In genomic region chr14:34157642-34158041, GRCh38 we compare ENCODE assay signal across 27 cellular contexts.
"Had no signal": no experiment of that assay in that cellular context is flagged by ENCODE, and none has a peak within 500 bp of the region (broad histone marks: within the 10 kb centered on the region; RNA-seq: fewer than 3 reads in every experiment).

No MANE protein-coding gene starts in this region.

- DNase-seq: stimulated activated CD4-positive, alpha-beta T cell treated with anti-CD3 and anti-CD28 coated beads, Interleukin-2, amount 100 ng/mL, for 48 hours; stimulated activated CD4-positive, alpha-beta T cell treated with anti-CD3 and anti-CD28 coated beads, Interleukin-4, amount 100 ng/mL, for 1 hour; stimulated activated CD4-positive, alpha-beta T cell treated with anti-CD3 and anti-CD28 coated beads, Interleukin-4, amount 100 ng/mL, for 24 hours; stimulated activated CD4-positive, alpha-beta T cell treated with anti-CD3 and anti-CD28 coated beads, Interleukin-4, amount 100 ng/mL, for 4 hours; stimulated activated CD8-positive, alpha-beta memory T cell treated with anti-CD3 and anti-CD28 coated beads, Interleukin-4, amount 100 ng/mL, for 48 hours; stimulated activated naive B cell treated with anti-CD40 and anti-IgM and Interleukin-4, amounts not matched to agents 10 μg/mL and 1 μg/mL and 100 μg/mL, for 72 hours; stimulated activated naive CD4-positive, alpha-beta T cell; stimulated activated naive CD4-positive, alpha-beta T cell treated with Interleukin-2 at 50 U/mL for 16 hours; stimulated activated naive CD8-positive, alpha-beta T cell treated with anti-CD3 and anti-CD28 coated beads, Interleukin-15, amount 100 ng/mL, for 72 hours; stimulated activated naive CD8-positive, alpha-beta T cell treated with anti-CD3 and anti-CD28 coated beads, Interleukin-15, Interleukin-2, amounts not matched to agents 100 U/mL and 50 U/mL, for 24 hours; stomach; substantia nigra; testis; thyroid gland; tibial artery; transverse colon; trophoblast cell; upper lobe of left lung; upper lobe of right lung; uterus had no signal

- H3K27ac Mint-ChIP-seq: stimulated activated memory B cell treated with anti-CD40 and anti-IgM and Interleukin-4, amounts not matched to agents 10 μg/mL and 1 μg/mL and 100 μg/mL, for 72 hours; stimulated activated naive B cell treated with anti-CD40 and anti-IgM and Interleukin-4, amounts not matched to agents 10 μg/mL and 1 μg/mL and 100 μg/mL, for 72 hours; stimulated activated naive CD8-positive, alpha-beta T cell treated with anti-CD3 and anti-CD28 coated beads, Interleukin-15, Interleukin-2, amounts not matched to agents 100 ng/mL and 50 ng/mL, for 24 hours; type B pancreatic cell had no signal

- H3K4me3 ChIP-seq: stomach, suprapubic skin, testis, thoracic aorta, thyroid gland, tibial artery, tibial nerve, transverse colon, upper lobe of left lung, upper lobe of right lung, uterus, vagina had no signal

- H3K36me3 Mint-ChIP-seq: stimulated activated memory B cell treated with anti-CD40 and anti-IgM and Interleukin-4, amounts not matched to agents 10 μg/mL and 1 μg/mL and 100 μg/mL, for 72 hours; stimulated activated naive B cell treated with anti-CD40 and anti-IgM and Interleukin-4, amounts not matched to agents 10 μg/mL and 1 μg/mL and 100 μg/mL, for 72 hours; type B pancreatic cell had no signal

- H3K9me3 ChIP-seq: stomach, suprapubic skin, testis, thoracic aorta, thyroid gland, tibial artery, tibial nerve, transverse colon, upper lobe of left lung, upper lobe of right lung, uterus, vagina had no signal

- H3K27me3 Mint-ChIP-seq: stimulated activated memory B cell treated with anti-CD40 and anti-IgM and Interleukin-4, amounts not matched to agents 10 μg/mL and 1 μg/mL and 100 μg/mL, for 72 hours; stimulated activated naive CD8-positive, alpha-beta T cell treated with anti-CD3 and anti-CD28 coated beads, Interleukin-15, amount 100 ng/mL, for 72 hours; stimulated activated naive CD8-positive, alpha-beta T cell treated with anti-CD3 and anti-CD28 coated beads, Interleukin-15, Interleukin-2, amounts not matched to agents 100 ng/mL and 50 ng/mL, for 24 hours had no signal

- H3K27ac ChIP-seq: stomach, suprapubic skin, testis, thoracic aorta, thyroid gland, tibial artery, tibial nerve, transverse colon, upper lobe of left lung, upper lobe of right lung, uterus, vagina had no signal

- H3K9me3 Mint-ChIP-seq: stimulated activated memory B cell treated with anti-CD40 and anti-IgM and Interleukin-4, amounts not matched to agents 10 μg/mL and 1 μg/mL and 100 μg/mL, for 72 hours; stimulated activated naive B cell treated with anti-CD40 and anti-IgM and Interleukin-4, amounts not matched to agents 10 μg/mL and 1 μg/mL and 100 μg/mL, for 72 hours; stimulated activated naive CD8-positive, alpha-beta T cell treated with anti-CD3 and anti-CD28 coated beads, Interleukin-15, amount 100 ng/mL, for 72 hours; stimulated activated naive CD8-positive, alpha-beta T cell treated with anti-CD3 and anti-CD28 coated beads, Interleukin-15, Interleukin-2, amounts not matched to agents 100 ng/mL and 50 ng/mL, for 24 hours; type B pancreatic cell had no signal

- H3K4me1 Mint-ChIP-seq: stimulated activated memory B cell treated with anti-CD40 and anti-IgM and Interleukin-4, amounts not matched to agents 10 μg/mL and 1 μg/mL and 100 μg/mL, for 72 hours; stimulated activated naive B cell treated with anti-CD40 and anti-IgM and Interleukin-4, amounts not matched to agents 10 μg/mL and 1 μg/mL and 100 μg/mL, for 72 hours had no signal

- H3K4me1 ChIP-seq: stomach, suprapubic skin, testis, thyroid gland, tibial artery, tibial nerve, transverse colon, upper lobe of left lung, upper lobe of right lung, uterus, vagina had no signal

- H3K36me3 ChIP-seq: stomach, suprapubic skin, thoracic aorta, thyroid gland, tibial artery, tibial nerve, transverse colon, upper lobe of left lung, upper lobe of right lung, uterus, vagina had no signal

- H3K4me3 Mint-ChIP-seq: stimulated activated memory B cell treated with anti-CD40 and anti-IgM and Interleukin-4, amounts not matched to agents 10 μg/mL and 1 μg/mL and 100 μg/mL, for 72 hours; stimulated activated naive B cell treated with anti-CD40 and anti-IgM and Interleukin-4, amounts not matched to agents 10 μg/mL and 1 μg/mL and 100 μg/mL, for 72 hours; stimulated activated naive CD8-positive, alpha-beta T cell treated with anti-CD3 and anti-CD28 coated beads, Interleukin-15, amount 100 ng/mL, for 72 hours; stimulated activated naive CD8-positive, alpha-beta T cell treated with anti-CD3 and anti-CD28 coated beads, Interleukin-15, Interleukin-2, amounts not matched to agents 100 ng/mL and 50 ng/mL, for 24 hours; type B pancreatic cell had no signal

- H3K27me3 ChIP-seq: stomach, suprapubic skin, testis, thyroid gland, tibial artery, tibial nerve, transverse colon, upper lobe of left lung, uterus, vagina had no signal

- ATAC-seq: stimulated activated memory B cell treated with anti-CD40 and anti-IgM and Interleukin-4, amounts not matched to agents 10 μg/mL and 1 μg/mL and 100 μg/mL, for 72 hours; stimulated activated naive B cell treated with anti-CD40 and anti-IgM and Interleukin-4, amounts not matched to agents 10 μg/mL and 1 μg/mL and 100 μg/mL, for 72 hours; stimulated activated naive CD8-positive, alpha-beta T cell treated with anti-CD3 and anti-CD28 coated beads, Interleukin-15, amount 100 ng/mL, for 72 hours; stimulated activated naive CD8-positive, alpha-beta T cell treated with anti-CD3 and anti-CD28 coated beads, Interleukin-15, Interleukin-2, amounts not matched to agents 100 U/mL and 50 U/mL, for 24 hours; upper lobe of right lung had no signal
